1 cellular context compared by ENCODE assay signal in genomic region chr7:74291535-74291934, GRCh38.
TF ChIP-seq lines count a peak whose summit lies in the region.

No MANE protein-coding gene starts in this region.

TF ChIP-seq in HCT116, 20 proteins besides CTCF, POLR2A, EP300 and RAD21 (continued from another document):
- TF ChIP-seq, protein P1, sequence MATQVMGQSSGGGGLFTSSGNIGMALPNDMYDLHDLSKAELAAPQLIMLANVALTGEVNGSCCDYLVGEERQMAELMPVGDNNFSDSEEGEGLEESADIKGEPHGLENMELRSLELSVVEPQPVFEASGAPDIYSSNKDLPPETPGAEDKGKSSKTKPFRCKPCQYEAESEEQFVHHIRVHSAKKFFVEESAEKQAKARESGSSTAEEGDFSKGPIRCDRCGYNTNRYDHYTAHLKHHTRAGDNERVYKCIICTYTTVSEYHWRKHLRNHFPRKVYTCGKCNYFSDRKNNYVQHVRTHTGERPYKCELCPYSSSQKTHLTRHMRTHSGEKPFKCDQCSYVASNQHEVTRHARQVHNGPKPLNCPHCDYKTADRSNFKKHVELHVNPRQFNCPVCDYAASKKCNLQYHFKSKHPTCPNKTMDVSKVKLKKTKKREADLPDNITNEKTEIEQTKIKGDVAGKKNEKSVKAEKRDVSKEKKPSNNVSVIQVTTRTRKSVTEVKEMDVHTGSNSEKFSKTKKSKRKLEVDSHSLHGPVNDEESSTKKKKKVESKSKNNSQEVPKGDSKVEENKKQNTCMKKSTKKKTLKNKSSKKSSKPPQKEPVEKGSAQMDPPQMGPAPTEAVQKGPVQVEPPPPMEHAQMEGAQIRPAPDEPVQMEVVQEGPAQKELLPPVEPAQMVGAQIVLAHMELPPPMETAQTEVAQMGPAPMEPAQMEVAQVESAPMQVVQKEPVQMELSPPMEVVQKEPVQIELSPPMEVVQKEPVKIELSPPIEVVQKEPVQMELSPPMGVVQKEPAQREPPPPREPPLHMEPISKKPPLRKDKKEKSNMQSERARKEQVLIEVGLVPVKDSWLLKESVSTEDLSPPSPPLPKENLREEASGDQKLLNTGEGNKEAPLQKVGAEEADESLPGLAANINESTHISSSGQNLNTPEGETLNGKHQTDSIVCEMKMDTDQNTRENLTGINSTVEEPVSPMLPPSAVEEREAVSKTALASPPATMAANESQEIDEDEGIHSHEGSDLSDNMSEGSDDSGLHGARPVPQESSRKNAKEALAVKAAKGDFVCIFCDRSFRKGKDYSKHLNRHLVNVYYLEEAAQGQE (IDR thresholded peaks at IDR 0.05; ENCODE audit: low read depth), result no peak
- no peak for TF ChIP-seq EZH2phosphoT487 (IDR thresholded peaks at IDR 0.05; ENCODE audit: borderline replicate concordance)
- no peak for TF ChIP-seq MAX (IDR thresholded peaks at IDR 0.05)
- TF ChIP-seq, protein P2, sequence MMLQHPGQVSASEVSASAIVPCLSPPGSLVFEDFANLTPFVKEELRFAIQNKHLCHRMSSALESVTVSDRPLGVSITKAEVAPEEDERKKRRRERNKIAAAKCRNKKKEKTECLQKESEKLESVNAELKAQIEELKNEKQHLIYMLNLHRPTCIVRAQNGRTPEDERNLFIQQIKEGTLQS (IDR thresholded peaks at IDR 0.05), result no peak
- TF ChIP-seq EZH2 (IDR thresholded peaks at IDR 0.05), result no peak
- TF ChIP-seq POLR2AphosphoS5 (IDR thresholded peaks at IDR 0.05; ENCODE audit: low read depth, low read length), result no peak
- no peak for TF ChIP-seq YY1 (IDR thresholded peaks at IDR 0.05; ENCODE audit: extremely low read depth, insufficient replicate concordance, low read depth, low read length)
- no peak for TF ChIP-seq SP1 (IDR thresholded peaks at IDR 0.05; ENCODE audit: low read depth)
- TF ChIP-seq SRF (IDR thresholded peaks at IDR 0.05; ENCODE audit: low read depth), result no peak
- TF ChIP-seq SIN3A (IDR thresholded peaks at IDR 0.05; ENCODE audit: low read depth), result no peak
- TF ChIP-seq FOSL1 (IDR thresholded peaks at IDR 0.05; ENCODE audit: low read depth), result no peak
